In genomic region chr13:48120246-48120645, GRCh38 we compare ENCODE assay signal across 24 cellular contexts. TPM values are rescaled to one million over a fixed set of nuclear protein-coding genes. Genes with fewer than 3 reads are reported as not detected.
A peak's percentile ranks its signal among the peaks of the same experiment; 100 is the strongest.
DNase-seq lines count a peak whose midpoint lies in the region; ATAC-seq, FAIRE-seq and TF ChIP-seq lines count a peak whose summit lies in the region.
"Had no signal": no experiment of that assay in that cellular context is flagged by ENCODE, and none has a peak within 500 bp of the region (broad histone marks: within the 10 kb centered on the region; RNA-seq: fewer than 3 reads in every experiment).

No MANE protein-coding gene starts in this region.

- no peaks in the 10 kb centered on the region for H3K9me3 ChIP-seq in osteoblast (ENCODE audit: low read depth, low read length)
- H3K9me3 ChIP-seq in heart left ventricle: no peaks in the 10 kb centered on the region
- H3K9me3 ChIP-seq: BE2C, BLaER1 had no signal

- ATAC-seq in heart left ventricle: no peak
- ATAC-seq: GM12878 had no signal

- H4K20me1 ChIP-seq in osteoblast (ENCODE audit: insufficient read depth, low read length): no peaks in the 10 kb centered on the region
- H4K20me1 ChIP-seq: BLaER1 had no signal

- H3K4me3 ChIP-seq in osteoblast (ENCODE audit: insufficient read depth, low read length) (no peak overlapping the region), heart left ventricle (no peak overlapping the region), foreskin fibroblast (ENCODE audit: low read depth in 1 of 2, low read length in 2 of 2) (no peak overlapping the region)
- H3K4me3 ChIP-seq: BLaER1, GM12878 had no signal

- intact Hi-C loops in heart left ventricle (cut with DNase I): loop anchor here in 7 of 10 donors (10.0 kb wide), 5 partner anchors 115 to 465 kb away; partner anchors contain the start of genes RB1 (in 2 of the 7) and ITM2B (in 1 of the 7)

- no peak for TF ChIP-seq POLR2A in heart left ventricle (IDR thresholded peaks at IDR 0.05)

- WGBS in heart left ventricle, 4 donors: 74 to 94% (median 94%) methylated on average over 3 of the region's 3 CpGs

- H3K4me2 ChIP-seq in osteoblast (ENCODE audit: insufficient read depth, low read length): no peak overlapping the region
- H3K4me2 ChIP-seq: BLaER1 had no signal

- TF ChIP-seq CTCF in osteoblast (IDR thresholded peaks at IDR 0.05; ENCODE audit: extremely low read depth, low read depth, low read length) (no peak), heart left ventricle (IDR thresholded peaks at IDR 0.05) (no peak), foreskin fibroblast (IDR thresholded peaks at IDR 0.05; ENCODE audit: low read depth, low read length) (no peak)

- H3K27ac ChIP-seq in osteoblast (ENCODE audit: low read depth, low read length) (no peak overlapping the region), heart left ventricle (no peak overlapping the region)
- H3K27ac ChIP-seq: 22Rv1, BLaER1 had no signal

- H3K36me3 ChIP-seq in osteoblast (ENCODE audit: insufficient read depth, low read length) (no peaks in the 10 kb centered on the region), heart left ventricle (no peaks in the 10 kb centered on the region)
- H3K36me3 ChIP-seq: BE2C, BLaER1 had no signal

- no peaks in the 10 kb centered on the region for H3K27me3 ChIP-seq in osteoblast (ENCODE audit: insufficient read depth, low read length)
- H3K27me3 ChIP-seq in heart left ventricle: no peaks in the 10 kb centered on the region
- H3K27me3 ChIP-seq: BE2C, BLaER1 had no signal

- DNase-seq in left kidney (ENCODE audit: low read depth, low spot score): peak; percentile 78
- DNase-seq in osteoblast (ENCODE audit: insufficient read length, low spot score, missing footprints): peak; percentile 59
- no peak for DNase-seq in heart left ventricle
- no peak for DNase-seq in foreskin fibroblast
- DNase-seq: ACHN; BE2C; C1 segment of cervical spinal cord; CD4-positive, alpha-beta memory T cell; CD4-positive, CD25-positive, alpha-beta regulatory T cell; CD8-positive, alpha-beta memory T cell; COR-L47; DMS 273 treated with DMSO at 0.1 percent for 48 hours; DMS153; DMS53; DMS79; DND-41; EL; GDM1 had no signal

- no peaks in the 10 kb centered on the region for H3K79me2 ChIP-seq in osteoblast (ENCODE audit: insufficient read depth, low read length)

- no peak overlapping the region for H2AFZ ChIP-seq in osteoblast (ENCODE audit: low read length)

- FAIRE-seq in A204.1 (lab: Jason Lieb, UNC): peak; percentile 11
- FAIRE-seq: GM12878, GM12892, GM18507 had no signal

- H3K4me1 ChIP-seq in osteoblast (ENCODE audit: insufficient read depth, low read length) (no peaks in the 10 kb centered on the region), heart left ventricle (peaks cover 0 to 32% (median 23%) of the 10 kb centered on the region in 12 donors)
- H3K4me1 ChIP-seq: BE2C, BLaER1 had no signal

RNA-seq across cellular contexts. Expression of gene MED4, which starts 25.3 kb away (rescaled TPM):
- total RNA-seq in osteoblast: 21.2 and 26.1 TPM in 2 replicates
- total RNA-seq in heart left ventricle: 10 to 100 TPM; 24.9 to 50.3 (median 46.0) TPM
- polyA plus RNA-seq in heart left ventricle: 10 to 100 TPM; 48.9 to 50.6 TPM

Comparison
In these comparisons a context has a peak if more than half of its experiments do, and no peak if none do; other contexts are left out.
1. DNase-seq: peak in left kidney (single experiment) and osteoblast (single experiment); none in heart left ventricle (0 of 5) and foreskin fibroblast (0 of 2).